ENCODE assay signal across 22 cellular contexts in the genomic region with DNA sequence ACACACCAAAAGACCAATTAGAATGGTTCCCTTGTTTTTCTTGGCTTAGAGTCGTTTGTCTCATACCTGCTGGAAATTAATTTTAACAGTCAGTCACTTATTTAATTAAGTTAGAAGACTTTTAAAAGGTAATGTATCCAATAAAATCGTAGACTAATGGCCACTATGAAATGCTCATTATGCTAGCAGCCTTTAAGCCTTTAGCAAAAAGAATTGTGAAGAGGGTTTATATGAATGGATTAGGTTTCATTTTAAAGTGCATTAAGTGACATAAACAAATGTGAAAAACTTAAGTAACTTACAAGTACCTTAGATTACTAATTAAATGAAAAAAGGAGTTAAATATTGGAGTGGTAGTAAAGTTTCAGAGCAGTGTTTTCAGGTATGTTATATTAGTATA.
"Had no signal": no experiment of that assay in that cellular context is flagged by ENCODE, and none has a peak within 500 bp of the region (broad histone marks: within the 10 kb centered on the region; RNA-seq: fewer than 3 reads in every experiment).

No MANE protein-coding gene starts in this region.

- H3K4me3 ChIP-seq: gastrocnemius medialis, left lung, mucosa of descending colon, right lobe of liver, suprapubic skin, transverse colon, upper lobe of right lung, uterus had no signal

- H3K27me3 ChIP-seq: gastrocnemius medialis, left lung, neutrophil, right lobe of liver, suprapubic skin, transverse colon, upper lobe of right lung, uterus had no signal

- H3K4me1 ChIP-seq: parathyroid adenoma, right lobe of liver, transverse colon, uterus had no signal

- H3K79me2 ChIP-seq: parathyroid adenoma had no signal

- H3K9me3 ChIP-seq: gastrocnemius medialis, left lung, mucosa of descending colon, neutrophil, right lobe of liver, suprapubic skin, transverse colon, upper lobe of right lung, uterus had no signal

- H2AFZ ChIP-seq: parathyroid adenoma had no signal

- H3K36me3 ChIP-seq: gastrocnemius medialis, left lung, neutrophil, right lobe of liver, suprapubic skin, transverse colon, upper lobe of right lung, uterus had no signal

- H3K27ac ChIP-seq: epithelial cell of prostate, gastrocnemius medialis, left lung, neutrophil, parathyroid adenoma, right lobe of liver, suprapubic skin, transverse colon, upper lobe of right lung, uterus had no signal

- DNase-seq: effector CD8-positive, alpha-beta T cell; endodermal cell; foreskin fibroblast; gastrocnemius medialis; head of caudate nucleus; left cardiac atrium; left lung; mesenchymal stem cell; mucosa of descending colon; naive B cell; right lobe of liver; small intestine; stimulated activated CD4-positive, alpha-beta T cell treated with anti-CD3 and anti-CD28 coated beads, Interleukin-15, amount 100 ng/mL, for 24 hours; stimulated activated CD4-positive, alpha-beta T cell treated with anti-CD3 and anti-CD28 coated beads, Interleukin-2, amount 100 ng/mL, for 48 hours; stimulated activated naive B cell treated with anti-CD40 and anti-IgM and Interleukin-4, amounts not matched to agents 10 μg/mL and 1 μg/mL and 100 μg/mL, for 72 hours; transverse colon; upper lobe of right lung; uterus had no signal

- FAIRE-seq: small intestine had no signal
